8 cellular contexts compared by ENCODE assay signal in genomic region chr5:134132372-134133212, GRCh38. TPM values are rescaled to one million over a fixed set of nuclear protein-coding genes. Genes with fewer than 3 reads are reported as not detected.
DNase-seq lines count a peak whose midpoint lies in the region; ATAC-seq and TF ChIP-seq lines count a peak whose summit lies in the region.

No MANE protein-coding gene starts in this region.

- peak overlapping the region in 7 of 8 donors; percentile 45 to 88 (median 64) for H3K27ac ChIP-seq in spleen

- H3K36me3 ChIP-seq in spleen: peaks cover 0 to 72% (median 28%) of the 10 kb centered on the region in 6 donors

- peak; percentile 46 for TF ChIP-seq CTCF in GM20000 (IDR thresholded peaks at IDR 0.05; ENCODE audit: extremely low read depth, missing control alignments)
- peak in 2 of 11 experiments; percentile 5 to 21 for TF ChIP-seq CTCF in spleen (IDR thresholded peaks at IDR 0.05 in 8 of 11, conservative IDR thresholded peaks at IDR 0.05 in 3 of 11)

- H3K27me3 ChIP-seq in spleen (replicated peaks in 1 of 7): no peaks in the 10 kb centered on the region

- TF ChIP-seq POLR2A in spleen (IDR thresholded peaks at IDR 0.05) (no peak), erythroblast (IDR thresholded peaks at IDR 0.05; ENCODE audit: low read length) (no peak)

- DNase-seq in GM20000 (ENCODE audit: low spot score) (peak; percentile 70), spleen (peak; percentile 86), NCI-H1105 treated with DMSO at 0.1 percent for 48 hours (lab: John Stamatoyannopoulos, UW) (no peak), erythroblast (lab: John Stamatoyannopoulos, UW) (no peak), NCI-H748 (lab: John Stamatoyannopoulos, UW; ENCODE audit: unreplicated experiment) (no peak), HK-2 (ENCODE audit: unreplicated experiment) (no peak)
- DNase-seq in activated effector memory CD4-positive, alpha-beta T cell treated with anti-CD3 and anti-CD28 coated beads, Interleukin-2, amount 50 U/mL, for 16 hours: peak; percentile 89

- intact Hi-C loops in spleen (cut with DNase I; ENCODE audit: low total_unique reads): no loop called here

- ATAC-seq in HG03565 (IDR thresholded peaks at IDR 0.05; ENCODE audit: unreplicated experiment): peak; percentile 64

- peaks cover 29 to 100% (median 95%) of the 10 kb centered on the region in 6 donors for H3K4me1 ChIP-seq in spleen

- H3K9me3 ChIP-seq in spleen: no peaks in the 10 kb centered on the region

- H3K4me3 ChIP-seq in spleen: peak overlapping the region in 1 of 8 donors; percentile 27

- WGBS in spleen, 5 donors: 43 to 50% (median 44%) methylated on average over 15 to 16 of the region's 16 CpGs

RNA-seq across cellular contexts. Expression of gene TCF7, which starts 18.1 kb away (rescaled TPM):
- total RNA-seq in spleen: 10 to 100 TPM; 29.0 to 88.3 (median 53.7) TPM
- 10 to 100 TPM; 13.7 to 24.3 (median 18.1) TPM for polyA plus RNA-seq in spleen

RNA-seq across cellular contexts. Expression of gene SKP1, which starts 44.2 kb away (rescaled TPM):
- 100 to 1,000 TPM; 121 to 246 (median 193) TPM for total RNA-seq in spleen
- 100 to 1,000 TPM; 142 to 354 (median 228) TPM for polyA plus RNA-seq in spleen

Comparison
In these comparisons a context has a peak if more than half of its experiments do, and no peak if none do; other contexts are left out.
1. DNase-seq: peak in GM20000 (single experiment), activated effector memory CD4-positive, alpha-beta T cell treated with anti-CD3 and anti-CD28 coated beads, Interleukin-2, amount 50 U/mL, for 16 hours (single experiment) and spleen (single experiment); none in NCI-H1105 treated with DMSO at 0.1 percent for 48 hours (single experiment), erythroblast (0 of 2), NCI-H748 (single experiment) and HK-2 (single experiment).